9 cellular contexts compared by ENCODE assay signal in genomic region chr7:12257582-12257981, GRCh38. TPM values are rescaled to one million over a fixed set of nuclear protein-coding genes. Genes with fewer than 3 reads are reported as not detected.
DNase-seq lines count a peak whose midpoint lies in the region; ATAC-seq and TF ChIP-seq lines count a peak whose summit lies in the region.
"Had no signal": no experiment of that assay in that cellular context is flagged by ENCODE, and none has a peak within 500 bp of the region (broad histone marks: within the 10 kb centered on the region; RNA-seq: fewer than 3 reads in every experiment).

No MANE protein-coding gene starts in this region.

- CTCF ChIA-PET in activated naive CD4-positive, alpha-beta T cell treated with anti-CD3 and anti-CD28 coated beads for 36 hours (lab: Charles Lee): interaction anchor here (0.6 to 0.9 kb wide), 3 partner anchors 12 to 196 kb away, joined by 3 to 4 read pairs (median 4); no protein-coding TSS in a partner anchor

- H3K4me3 ChIP-seq in esophagus muscularis mucosa (no peak overlapping the region), lower leg skin (ENCODE audit: low read depth, poor library complexity, severe bottlenecking) (no peak overlapping the region)
- H3K4me3 ChIP-seq: cardiac muscle cell had no signal

- no peak overlapping the region for H3K27ac ChIP-seq in esophagus muscularis mucosa (replicated peaks in 1 of 4)
- H3K27ac ChIP-seq: cardiac muscle cell had no signal

- H3K9me3 ChIP-seq in esophagus muscularis mucosa: peaks cover 0 to 6% (median 0%) of the 10 kb centered on the region in 4 donors

- TF ChIP-seq CTCF in esophagus muscularis mucosa (IDR thresholded peaks at IDR 0.05) (no peak), lower leg skin (IDR thresholded peaks at IDR 0.05) (no peak)

- ATAC-seq in HG02642 (IDR thresholded peaks at IDR 0.05; ENCODE audit: poor library complexity, unreplicated experiment) (peak; percentile 100), sciatic nerve (peak; percentile 76)
- peak; percentile 99 for ATAC-seq in central memory CD8-positive, alpha-beta T cell (replicated peaks; ENCODE audit: extremely low read depth, poor library complexity, severe bottlenecking)

- no peaks in the 10 kb centered on the region for H3K36me3 ChIP-seq in esophagus muscularis mucosa
- H3K36me3 ChIP-seq: cardiac muscle cell had no signal

- H3K27me3 ChIP-seq in esophagus muscularis mucosa: no peaks in the 10 kb centered on the region
- H3K27me3 ChIP-seq: cardiac muscle cell had no signal

- H3K4me1 ChIP-seq in esophagus muscularis mucosa: no peaks in the 10 kb centered on the region

- 79% methylated on average over 2 of the region's 2 CpGs for WGBS in esophagus muscularis mucosa
- 75 to 80% methylated on average over 2 of the region's 2 CpGs for WGBS in lower leg skin, 2 donors

- no peaks in the 10 kb centered on the region for H3K27me3 Mint-ChIP-seq in activated naive CD4-positive, alpha-beta T cell treated with anti-CD3 and anti-CD28 coated beads for 36 hours (ENCODE audit: low read depth)
- H3K27me3 Mint-ChIP-seq in central memory CD8-positive, alpha-beta T cell: peaks cover 4% of the 10 kb centered on the region

- H3K27ac Mint-ChIP-seq in activated naive CD4-positive, alpha-beta T cell treated with anti-CD3 and anti-CD28 coated beads for 36 hours: no peak overlapping the region
- H3K27ac Mint-ChIP-seq in central memory CD8-positive, alpha-beta T cell (ENCODE audit: low read depth): no peak overlapping the region

- peaks cover 10% of the 10 kb centered on the region for H3K36me3 Mint-ChIP-seq in activated naive CD4-positive, alpha-beta T cell treated with anti-CD3 and anti-CD28 coated beads for 36 hours (ENCODE audit: low read depth)
- H3K36me3 Mint-ChIP-seq in central memory CD8-positive, alpha-beta T cell (ENCODE audit: insufficient read depth): no peaks in the 10 kb centered on the region

- intact Hi-C loops in activated naive CD4-positive, alpha-beta T cell treated with anti-CD3 and anti-CD28 coated beads for 36 hours (cut with micrococcal nuclease): loop anchor here (1.0 to 2.0 kb wide), 6 partner anchors 20 to 191 kb away; partner anchors contain the start of genes TMEM106B and VWDE
- intact Hi-C loops in sciatic nerve (cut with DNase I): no loop called here
- intact Hi-C loops in esophagus muscularis mucosa (cut with DNase I): no loop called here
- intact Hi-C loops in lower leg skin (cut with DNase I; ENCODE audit: low total_unique reads): no loop called here

- H3K4me1 Mint-ChIP-seq in activated naive CD4-positive, alpha-beta T cell treated with anti-CD3 and anti-CD28 coated beads for 36 hours (ENCODE audit: low read depth): peaks cover 6% of the 10 kb centered on the region
- H3K4me1 Mint-ChIP-seq in central memory CD8-positive, alpha-beta T cell: no peaks in the 10 kb centered on the region

- TF ChIP-seq EP300 in esophagus muscularis mucosa (IDR thresholded peaks at IDR 0.05): no peak

- no peak overlapping the region for H3K4me3 Mint-ChIP-seq in activated naive CD4-positive, alpha-beta T cell treated with anti-CD3 and anti-CD28 coated beads for 36 hours
- H3K4me3 Mint-ChIP-seq in central memory CD8-positive, alpha-beta T cell: no peak overlapping the region

- DNase-seq in activated naive CD4-positive, alpha-beta T cell treated with anti-CD3 and anti-CD28 coated beads for 36 hours: peak; percentile 48
- no peak for DNase-seq in activated naive CD4-positive, alpha-beta T cell treated with anti-CD3 and anti-CD28 coated beads, Interleukin-2, amount 50 U/mL, for 16 hours
- DNase-seq in NCI-H2029 (lab: John Stamatoyannopoulos, UW): peak; percentile 31
- DNase-seq in central memory CD8-positive, alpha-beta T cell (ENCODE audit: low spot score in 2 of 2): peak in 1 of 2 donors; percentile 32
- no peak for DNase-seq in sciatic nerve (ENCODE audit: low spot score)
- DNase-seq in esophagus muscularis mucosa (ENCODE audit: extremely low spot score): no peak
- DNase-seq in lower leg skin (ENCODE audit: low spot score in 2 of 2): no peak

- H3K9me3 Mint-ChIP-seq in activated naive CD4-positive, alpha-beta T cell treated with anti-CD3 and anti-CD28 coated beads for 36 hours: peaks cover 19% of the 10 kb centered on the region
- peaks cover 4% of the 10 kb centered on the region for H3K9me3 Mint-ChIP-seq in central memory CD8-positive, alpha-beta T cell

- no peak for TF ChIP-seq POLR2A in esophagus muscularis mucosa (IDR thresholded peaks at IDR 0.05; ENCODE audit: low read depth)
- TF ChIP-seq POLR2A in lower leg skin (IDR thresholded peaks at IDR 0.05): no peak

RNA-seq across cellular contexts. Expression of gene TMEM106B, which starts 46.5 kb away (rescaled TPM):
- total RNA-seq in activated naive CD4-positive, alpha-beta T cell treated with anti-CD3 and anti-CD28 coated beads for 36 hours: 10 to 100 TPM; 25.3 to 28.3 TPM
- total RNA-seq in sciatic nerve: 54.0 TPM
- total RNA-seq in esophagus muscularis mucosa: 10 to 100 TPM; 39.3 to 49.8 (median 44.1) TPM
- total RNA-seq in lower leg skin: 10 to 100 TPM; 41.6 to 49.4 (median 45.4) TPM

Comparison
In these comparisons a context has a peak if more than half of its experiments do, and no peak if none do; other contexts are left out.
1. DNase-seq: peak in activated naive CD4-positive, alpha-beta T cell treated with anti-CD3 and anti-CD28 coated beads for 36 hours (single experiment) and NCI-H2029 (single experiment); none in activated naive CD4-positive, alpha-beta T cell treated with anti-CD3 and anti-CD28 coated beads, Interleukin-2, amount 50 U/mL, for 16 hours (single experiment), sciatic nerve (single experiment), esophagus muscularis mucosa (single experiment) and lower leg skin (0 of 2).
2. Peak in every context shown above with its lines, with median percentiles within 50 percentile points of each other: ATAC-seq.